ENCODE assay signal across 24 cellular contexts in genomic region chr7:25321424-25321823, GRCh38.
"Had no signal": no experiment of that assay in that cellular context is flagged by ENCODE, and none has a peak within 500 bp of the region (broad histone marks: within the 10 kb centered on the region; RNA-seq: fewer than 3 reads in every experiment).

No MANE protein-coding gene starts in this region.

- H3K9me3 Mint-ChIP-seq: effector memory CD8-positive, alpha-beta T cell; immature natural killer cell; natural killer cell treated with Interleukin-12 subunit alpha and Interleukin-12 subunit beta and Interleukin-15 and Interleukin-18, amount 100 ng/mL, for 72 hours; stimulated activated naive B cell treated with anti-CD40 and anti-IgM and Interleukin-4, amounts not matched to agents 10 μg/mL and 1 μg/mL and 100 μg/mL, for 72 hours; stimulated activated naive CD8-positive, alpha-beta T cell treated with anti-CD3 and anti-CD28 coated beads, Interleukin-15, Interleukin-2, amounts not matched to agents 100 ng/mL and 50 ng/mL, for 24 hours had no signal

- H3K4me1 ChIP-seq: psoas muscle, tibial nerve, upper lobe of left lung had no signal

- H3K4me3 ChIP-seq: lung, ovary, psoas muscle, skin epidermis, thoracic aorta, tibial nerve, upper lobe of left lung had no signal

- H3K4me3 Mint-ChIP-seq: effector memory CD8-positive, alpha-beta T cell; immature natural killer cell; memory B cell; naive B cell; natural killer cell treated with Interleukin-12 subunit alpha and Interleukin-12 subunit beta and Interleukin-15 and Interleukin-18, amount 100 ng/mL, for 72 hours; stimulated activated naive B cell treated with anti-CD40 and anti-IgM and Interleukin-4, amounts not matched to agents 10 μg/mL and 1 μg/mL and 100 μg/mL, for 72 hours; stimulated activated naive CD8-positive, alpha-beta T cell treated with anti-CD3 and anti-CD28 coated beads, Interleukin-15, Interleukin-2, amounts not matched to agents 100 ng/mL and 50 ng/mL, for 24 hours had no signal

- H3K36me3 Mint-ChIP-seq: immature natural killer cell; memory B cell; naive B cell; natural killer cell treated with Interleukin-12 subunit alpha and Interleukin-12 subunit beta and Interleukin-15 and Interleukin-18, amount 100 ng/mL, for 72 hours; stimulated activated naive B cell treated with anti-CD40 and anti-IgM and Interleukin-4, amounts not matched to agents 10 μg/mL and 1 μg/mL and 100 μg/mL, for 72 hours had no signal

- H3K27ac Mint-ChIP-seq: effector memory CD8-positive, alpha-beta T cell; immature natural killer cell; memory B cell; naive B cell; natural killer cell treated with Interleukin-12 subunit alpha and Interleukin-12 subunit beta and Interleukin-15 and Interleukin-18, amount 100 ng/mL, for 72 hours; stimulated activated naive B cell treated with anti-CD40 and anti-IgM and Interleukin-4, amounts not matched to agents 10 μg/mL and 1 μg/mL and 100 μg/mL, for 72 hours; stimulated activated naive CD8-positive, alpha-beta T cell treated with anti-CD3 and anti-CD28 coated beads, Interleukin-15, Interleukin-2, amounts not matched to agents 100 ng/mL and 50 ng/mL, for 24 hours had no signal

- DNase-seq: cortex of kidney; effector memory CD8-positive, alpha-beta T cell; erythroblast; hypothalamus; immature natural killer cell; islet precursor cell; kidney glomerular epithelial cell; naive B cell; occipital lobe; ovary; posterior cingulate gyrus; psoas muscle; right cardiac atrium; stimulated activated CD4-positive, alpha-beta T cell treated with anti-CD3 and anti-CD28 coated beads, Interleukin-15, amount 100 ng/mL, for 24 hours; stimulated activated CD4-positive, alpha-beta T cell treated with anti-CD3 and anti-CD28 coated beads, Interleukin-2, amount 100 ng/mL, for 48 hours; stimulated activated naive B cell treated with anti-CD40 and anti-IgM and Interleukin-4, amounts not matched to agents 10 μg/mL and 1 μg/mL and 100 μg/mL, for 72 hours; upper lobe of left lung had no signal

- H3K27ac ChIP-seq: ovary, psoas muscle, thoracic aorta, tibial nerve, upper lobe of left lung had no signal

- H3K36me3 ChIP-seq: ovary, thoracic aorta, tibial nerve, upper lobe of left lung had no signal

- H3K9me3 ChIP-seq: ovary, psoas muscle, thoracic aorta, tibial nerve, upper lobe of left lung had no signal

- H3K4me1 Mint-ChIP-seq: immature natural killer cell, memory B cell, naive B cell had no signal

- ATAC-seq: effector memory CD8-positive, alpha-beta T cell; natural killer cell treated with Interleukin-12 subunit alpha and Interleukin-12 subunit beta and Interleukin-15 and Interleukin-18, amount 100 ng/mL, for 72 hours; psoas muscle; stimulated activated naive B cell treated with anti-CD40 and anti-IgM and Interleukin-4, amounts not matched to agents 10 μg/mL and 1 μg/mL and 100 μg/mL, for 72 hours had no signal

- H3K27me3 ChIP-seq: ovary, tibial nerve, upper lobe of left lung had no signal
